Comparison of ENCODE assay signal across 26 cellular contexts in genomic region chr6:127305741-127306140, GRCh38.
"Had no signal": no experiment of that assay in that cellular context is flagged by ENCODE, and none has a peak within 500 bp of the region (broad histone marks: within the 10 kb centered on the region; RNA-seq: fewer than 3 reads in every experiment).

No MANE protein-coding gene starts in this region.

- ATAC-seq: effector memory CD8-positive, alpha-beta T cell; esophagus mucosa; gastroesophageal sphincter; heart left ventricle; left lung; natural killer cell treated with Interleukin-12 subunit alpha and Interleukin-12 subunit beta and Interleukin-15 and Interleukin-18, amount 100 ng/mL, for 72 hours; right lobe of liver; stimulated activated naive B cell treated with anti-CD40 and anti-IgM and Interleukin-4, amounts not matched to agents 10 μg/mL and 1 μg/mL and 100 μg/mL, for 72 hours had no signal

- H3K27me3 Mint-ChIP-seq: effector memory CD8-positive, alpha-beta T cell; natural killer cell treated with Interleukin-12 subunit alpha and Interleukin-12 subunit beta and Interleukin-15 and Interleukin-18, amount 100 ng/mL, for 72 hours; progenitor cell of endocrine pancreas; stimulated activated naive B cell treated with anti-CD40 and anti-IgM and Interleukin-4, amounts not matched to agents 10 μg/mL and 1 μg/mL and 100 μg/mL, for 72 hours; stimulated activated naive CD8-positive, alpha-beta T cell treated with anti-CD3 and anti-CD28 coated beads, Interleukin-15, Interleukin-2, amounts not matched to agents 100 ng/mL and 50 ng/mL, for 24 hours had no signal

- H3K4me3 ChIP-seq: gastroesophageal sphincter, heart left ventricle, hepatocyte, left lung, right lobe of liver, thoracic aorta, tibial nerve, upper lobe of left lung had no signal

- H3K9me3 Mint-ChIP-seq: effector memory CD8-positive, alpha-beta T cell had no signal

- H3K9me3 ChIP-seq: neutrophil, right lobe of liver had no signal

- H2AFZ ChIP-seq: hepatocyte, parathyroid adenoma had no signal

- H3K27ac ChIP-seq: epithelial cell of prostate, gastroesophageal sphincter, heart left ventricle, hepatocyte, left lung, neutrophil, parathyroid adenoma, right lobe of liver, thoracic aorta, tibial nerve, upper lobe of left lung had no signal

- H3K27ac Mint-ChIP-seq: natural killer cell treated with Interleukin-12 subunit alpha and Interleukin-12 subunit beta and Interleukin-15 and Interleukin-18, amount 100 ng/mL, for 72 hours; progenitor cell of endocrine pancreas; stimulated activated naive CD8-positive, alpha-beta T cell treated with anti-CD3 and anti-CD28 coated beads, Interleukin-15, Interleukin-2, amounts not matched to agents 100 ng/mL and 50 ng/mL, for 24 hours had no signal

- H3K9ac ChIP-seq: parathyroid adenoma had no signal

- H3K4me3 Mint-ChIP-seq: effector memory CD8-positive, alpha-beta T cell; natural killer cell treated with Interleukin-12 subunit alpha and Interleukin-12 subunit beta and Interleukin-15 and Interleukin-18, amount 100 ng/mL, for 72 hours; neural crest cell; stimulated activated naive B cell treated with anti-CD40 and anti-IgM and Interleukin-4, amounts not matched to agents 10 μg/mL and 1 μg/mL and 100 μg/mL, for 72 hours; stimulated activated naive CD8-positive, alpha-beta T cell treated with anti-CD3 and anti-CD28 coated beads, Interleukin-15, Interleukin-2, amounts not matched to agents 100 ng/mL and 50 ng/mL, for 24 hours had no signal

- DNase-seq: cortex of kidney; effector memory CD8-positive, alpha-beta T cell; foreskin fibroblast; heart left ventricle; kidney; left lung; mesendoderm; midbrain; right lobe of liver; small intestine; stimulated activated CD4-positive, alpha-beta T cell treated with anti-CD3 and anti-CD28 coated beads, Interleukin-15, amount 100 ng/mL, for 24 hours; stimulated activated CD4-positive, alpha-beta T cell treated with anti-CD3 and anti-CD28 coated beads, Interleukin-2, amount 100 ng/mL, for 48 hours; stimulated activated naive B cell treated with anti-CD40 and anti-IgM and Interleukin-4, amounts not matched to agents 10 μg/mL and 1 μg/mL and 100 μg/mL, for 72 hours; upper lobe of left lung had no signal

- H3K4me2 ChIP-seq: hepatocyte had no signal

- H3K4me1 ChIP-seq: parathyroid adenoma had no signal

- H3K27me3 ChIP-seq: gastroesophageal sphincter, heart left ventricle, hepatocyte, left lung, neutrophil, right lobe of liver, tibial nerve, upper lobe of left lung had no signal

- H3K36me3 ChIP-seq: right lobe of liver had no signal

- FAIRE-seq: kidney, small intestine had no signal
